Comparison of ENCODE assay signal across 30 cellular contexts in the genomic region with DNA sequence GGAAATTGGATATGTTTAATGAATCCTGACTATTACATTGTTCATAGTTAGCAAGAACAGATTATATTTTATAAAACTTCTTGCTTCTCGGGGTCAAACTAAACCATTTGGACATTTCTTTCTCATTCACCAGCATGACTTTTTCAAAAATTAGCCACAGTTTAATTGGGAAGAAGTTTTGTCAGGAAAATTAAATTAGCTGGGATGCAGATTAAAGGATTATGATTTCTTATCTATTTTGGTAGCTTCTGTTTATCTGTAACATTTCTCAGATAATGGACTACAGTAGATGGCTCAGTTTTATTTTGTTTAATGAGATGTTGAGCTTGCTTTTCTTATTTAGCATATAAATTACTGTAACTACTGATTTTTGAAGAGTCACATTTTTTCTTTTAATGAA.
"Had no signal": no experiment of that assay in that cellular context is flagged by ENCODE, and none has a peak within 500 bp of the region (broad histone marks: within the 10 kb centered on the region; RNA-seq: fewer than 3 reads in every experiment).

No MANE protein-coding gene starts in this region.

- H3K4me1 ChIP-seq: adrenal gland, ascending aorta, foreskin keratinocyte, gastrocnemius medialis had no signal

- H3K4me3 ChIP-seq: adrenal gland, ascending aorta, coronary artery, esophagus muscularis mucosa, gastrocnemius medialis, heart left ventricle had no signal

- H3K36me3 ChIP-seq: adrenal gland, ascending aorta, brain microvascular endothelial cell, esophagus muscularis mucosa, gastrocnemius medialis, heart left ventricle had no signal

- H3K27ac ChIP-seq: adrenal gland, ascending aorta, brain microvascular endothelial cell, coronary artery, esophagus muscularis mucosa, foreskin keratinocyte, gastrocnemius medialis, heart left ventricle had no signal

- DNase-seq: activated CD4-positive, alpha-beta memory T cell treated with anti-CD3 and anti-CD28 coated beads for 36 hours; activated CD4-positive, alpha-beta T cell treated with anti-CD3 and anti-CD28 coated beads for 36 hours; activated CD4-positive, alpha-beta T cell treated with anti-CD3 and anti-CD28 coated beads, Interleukin-2, amount 10 ng/mL, durations not matched to agents 24 days and 14 days; activated CD4-positive, CD25-positive, alpha-beta regulatory T cell; activated CD4-positive, CD25-positive, alpha-beta regulatory T cell treated with anti-CD3 and anti-CD28 coated beads, Interleukin-2, amount 50 U/mL, for 72 hours; activated CD8-positive, alpha-beta memory T cell treated with anti-CD3 and anti-CD28 coated beads, Interleukin-2, amount 10 ng/mL, durations not matched to agents 7 days and 5 days; activated CD8-positive, alpha-beta memory T cell treated with anti-CD3 and anti-CD28 coated beads, Interleukin-2, amount 50 U/mL, for 4 hours; activated CD8-positive, alpha-beta T cell treated with anti-CD3 and anti-CD28 coated beads, Interleukin-2, amount 10 ng/mL, durations not matched to agents 7 days and 5 days; activated effector memory CD4-positive, alpha-beta T cell treated with anti-CD3 and anti-CD28 coated beads, Interleukin-2, amount 50 U/mL, for 16 hours; activated naive CD4-positive, alpha-beta T cell treated with anti-CD3 and anti-CD28 coated beads for 36 hours; activated naive CD8-positive, alpha-beta T cell treated with anti-CD3 and anti-CD28 coated beads for 36 hours; activated naive CD8-positive, alpha-beta T cell treated with anti-CD3 and anti-CD28 coated beads, Interleukin-2, amount 50 U/mL, for 24 hours; activated T-cell treated with anti-CD3 and anti-CD28 coated beads, Interleukin-2, amount 50 U/mL, for 1 hour; activated T-cell treated with anti-CD3 and anti-CD28 coated beads, Interleukin-2, amount 50 U/mL, for 48 hours; adrenal gland; amygdala; brain microvascular endothelial cell; effector CD4-positive, alpha-beta T cell; effector memory CD8-positive, alpha-beta T cell; erythroblast; foreskin keratinocyte; gastrocnemius medialis; glutamatergic neuron; heart left ventricle; T-helper 1 cell; T-helper 17 cell; T1000 had no signal

- H3K27me3 ChIP-seq: adrenal gland, ascending aorta, brain microvascular endothelial cell, esophagus muscularis mucosa, foreskin keratinocyte, gastrocnemius medialis had no signal

- H3K9me3 ChIP-seq: adrenal gland, ascending aorta, esophagus muscularis mucosa, gastrocnemius medialis, heart left ventricle had no signal
